Comparison of ENCODE assay signal across 1 cellular context in the genomic region with DNA sequence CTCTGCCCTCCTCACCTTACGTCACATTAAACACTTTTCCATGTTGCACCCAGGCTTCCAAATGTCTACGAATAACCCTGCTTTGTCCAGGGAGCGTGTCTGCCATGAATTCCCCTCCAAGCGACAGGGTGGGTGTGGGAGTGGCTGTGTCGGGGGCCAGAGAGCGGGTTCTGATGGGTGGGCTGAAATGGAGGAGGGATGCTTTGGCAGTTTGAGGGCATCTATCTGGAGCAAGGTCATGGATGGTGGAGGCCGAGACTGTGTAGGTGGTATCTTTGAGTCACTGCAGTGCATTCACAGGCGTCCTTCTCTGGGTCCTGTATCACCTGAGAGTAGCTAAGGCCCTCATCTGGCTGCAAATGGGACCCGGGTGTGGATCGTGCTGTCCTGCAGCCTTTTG.
TF ChIP-seq lines count a peak whose summit lies in the region.

No MANE protein-coding gene starts in this region.

TF ChIP-seq in HepG2, 621 proteins besides CTCF, POLR2A, EP300 and RAD21:
- TF ChIP-seq PAWR (CRISPR knock-in tag; IDR thresholded peaks at IDR 0.05; ENCODE audit: borderline replicate concordance) (no peak), ZNF605 (CRISPR knock-in tag; IDR thresholded peaks at IDR 0.05) (no peak), RBAK (CRISPR knock-in tag; IDR thresholded peaks at IDR 0.05) (no peak), GATAD2A (CRISPR knock-in tag; IDR thresholded peaks at IDR 0.05) (no peak), ASH2L (IDR thresholded peaks at IDR 0.05; ENCODE audit: insufficient read length, low read depth, low read length) (no peak), BORCS8-MEF2B (CRISPR knock-in tag; IDR thresholded peaks at IDR 0.05) (no peak), ADNP (CRISPR knock-in tag; IDR thresholded peaks at IDR 0.05) (no peak), GABPB1 (CRISPR knock-in tag; IDR thresholded peaks at IDR 0.05) (no peak), ZMYM3 (CRISPR knock-in tag; IDR thresholded peaks at IDR 0.05) (no peak), ELF4 (CRISPR knock-in tag; IDR thresholded peaks at IDR 0.05; ENCODE audit: borderline replicate concordance) (no peak), ZFP41 (CRISPR knock-in tag; IDR thresholded peaks at IDR 0.05; ENCODE audit: borderline replicate concordance) (no peak), ATM (IDR thresholded peaks at IDR 0.05; ENCODE audit: borderline replicate concordance) (no peak), ZNF549 (CRISPR knock-in tag; IDR thresholded peaks at IDR 0.05) (no peak)
- TF ChIP-seq, protein P1, sequence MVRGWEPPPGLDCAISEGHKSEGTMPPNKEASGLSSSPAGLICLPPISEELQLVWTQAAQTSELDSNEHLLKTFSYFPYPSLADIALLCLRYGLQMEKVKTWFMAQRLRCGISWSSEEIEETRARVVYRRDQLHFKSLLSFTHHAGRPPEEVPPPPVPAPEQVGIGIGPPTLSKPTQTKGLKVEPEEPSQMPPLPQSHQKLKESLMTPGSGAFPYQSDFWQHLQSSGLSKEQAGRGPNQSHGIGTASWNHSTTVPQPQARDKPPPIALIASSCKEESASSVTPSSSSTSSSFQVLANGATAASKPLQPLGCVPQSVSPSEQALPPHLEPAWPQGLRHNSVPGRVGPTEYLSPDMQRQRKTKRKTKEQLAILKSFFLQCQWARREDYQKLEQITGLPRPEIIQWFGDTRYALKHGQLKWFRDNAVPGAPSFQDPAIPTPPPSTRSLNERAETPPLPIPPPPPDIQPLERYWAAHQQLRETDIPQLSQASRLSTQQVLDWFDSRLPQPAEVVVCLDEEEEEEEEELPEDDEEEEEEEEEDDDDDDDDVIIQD (CRISPR knock-in tag; IDR thresholded peaks at IDR 0.05; ENCODE audit: low read depth): no peak
- TF ChIP-seq, protein P2, sequence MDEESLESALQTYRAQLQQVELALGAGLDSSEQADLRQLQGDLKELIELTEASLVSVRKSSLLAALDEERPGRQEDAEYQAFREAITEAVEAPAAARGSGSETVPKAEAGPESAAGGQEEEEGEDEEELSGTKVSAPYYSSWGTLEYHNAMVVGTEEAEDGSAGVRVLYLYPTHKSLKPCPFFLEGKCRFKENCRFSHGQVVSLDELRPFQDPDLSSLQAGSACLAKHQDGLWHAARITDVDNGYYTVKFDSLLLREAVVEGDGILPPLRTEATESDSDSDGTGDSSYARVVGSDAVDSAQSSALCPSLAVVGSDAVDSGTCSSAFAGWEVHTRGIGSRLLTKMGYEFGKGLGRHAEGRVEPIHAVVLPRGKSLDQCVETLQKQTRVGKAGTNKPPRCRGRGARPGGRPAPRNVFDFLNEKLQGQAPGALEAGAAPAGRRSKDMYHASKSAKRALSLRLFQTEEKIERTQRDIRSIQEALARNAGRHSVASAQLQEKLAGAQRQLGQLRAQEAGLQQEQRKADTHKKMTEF (CRISPR knock-in tag; IDR thresholded peaks at IDR 0.05): no peak
- TF ChIP-seq, protein P3, sequence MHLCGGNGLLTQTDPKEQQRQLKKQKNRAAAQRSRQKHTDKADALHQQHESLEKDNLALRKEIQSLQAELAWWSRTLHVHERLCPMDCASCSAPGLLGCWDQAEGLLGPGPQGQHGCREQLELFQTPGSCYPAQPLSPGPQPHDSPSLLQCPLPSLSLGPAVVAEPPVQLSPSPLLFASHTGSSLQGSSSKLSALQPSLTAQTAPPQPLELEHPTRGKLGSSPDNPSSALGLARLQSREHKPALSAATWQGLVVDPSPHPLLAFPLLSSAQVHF (CRISPR knock-in tag; IDR thresholded peaks at IDR 0.05): no peak
